In genomic region chr2:113123731-113124130, GRCh38 we compare ENCODE assay signal across 25 cellular contexts. TPM values are rescaled to one million over a fixed set of nuclear protein-coding genes. Genes with fewer than 3 reads are reported as not detected.
A peak's percentile ranks its signal among the peaks of the same experiment; 100 is the strongest.
DNase-seq lines count a peak whose midpoint lies in the region; ATAC-seq and TF ChIP-seq lines count a peak whose summit lies in the region.
"Had no signal": no experiment of that assay in that cellular context is flagged by ENCODE, and none has a peak within 500 bp of the region (broad histone marks: within the 10 kb centered on the region; RNA-seq: fewer than 3 reads in every experiment).

No MANE protein-coding gene starts in this region.

- intact Hi-C loops in spleen (cut with DNase I; ENCODE audit: low total_unique reads) = no loop called here

- no peaks in the 10 kb centered on the region for H3K36me3 ChIP-seq in spleen

- H3K27me3 ChIP-seq in spleen (replicated peaks in 1 of 7) = peaks cover 0 to 5% (median 0%) of the 10 kb centered on the region in 7 donors

- WGBS in spleen, 5 donors = 40 to 67% (median 56%) methylated on average over 3 of the region's 3 CpGs

- H3K27me3 Mint-ChIP-seq in activated T-cell treated with anti-CD3 and anti-CD28 coated beads, Interleukin-2, amount 50 U/mL, for 72 hours (ENCODE audit: low read depth) = peaks cover 11% of the 10 kb centered on the region
- peaks cover 4% of the 10 kb centered on the region for H3K27me3 Mint-ChIP-seq in activated T-cell treated with anti-CD3 and anti-CD28 coated beads, Interleukin-2, amount 50 U/mL, for 4 hours (ENCODE audit: low read depth)
- no peaks in the 10 kb centered on the region for H3K27me3 Mint-ChIP-seq in activated T-helper 17 cell treated with anti-CD3 and anti-CD28 coated beads, Interleukin-2, amount 50 U/mL, for 72 hours
- H3K27me3 Mint-ChIP-seq: memory B cell had no signal

- no peaks in the 10 kb centered on the region for H3K9me3 Mint-ChIP-seq in activated T-cell treated with anti-CD3 and anti-CD28 coated beads, Interleukin-2, amount 50 U/mL, for 72 hours
- H3K9me3 Mint-ChIP-seq in activated T-cell treated with anti-CD3 and anti-CD28 coated beads, Interleukin-2, amount 50 U/mL, for 4 hours = no peaks in the 10 kb centered on the region
- no peaks in the 10 kb centered on the region for H3K9me3 Mint-ChIP-seq in activated T-helper 17 cell treated with anti-CD3 and anti-CD28 coated beads, Interleukin-2, amount 50 U/mL, for 72 hours
- H3K9me3 Mint-ChIP-seq: CD8-positive, alpha-beta memory T cell; effector memory CD8-positive, alpha-beta T cell; nephron; type B pancreatic cell had no signal

- H3K9me3 ChIP-seq in spleen = no peaks in the 10 kb centered on the region
- H3K9me3 ChIP-seq: psoas muscle had no signal

- no peak for ATAC-seq in activated T-cell treated with anti-CD3 and anti-CD28 coated beads, Interleukin-2, amount 50 U/mL, for 72 hours (replicated peaks in 1 of 2)
- ATAC-seq in activated T-cell treated with anti-CD3 and anti-CD28 coated beads, Interleukin-2, amount 50 U/mL, for 4 hours = no peak
- peak; percentile 5 for ATAC-seq in HG03196 (IDR thresholded peaks at IDR 0.05; ENCODE audit: unreplicated experiment)
- ATAC-seq in activated T-helper 17 cell treated with anti-CD3 and anti-CD28 coated beads, Interleukin-2, amount 50 U/mL, for 72 hours (replicated peaks) = no peak
- ATAC-seq: effector memory CD8-positive, alpha-beta T cell had no signal

- H3K4me3 Mint-ChIP-seq in activated T-cell treated with anti-CD3 and anti-CD28 coated beads, Interleukin-2, amount 50 U/mL, for 72 hours = peak overlapping the region; percentile 64 to 73
- no peak overlapping the region for H3K4me3 Mint-ChIP-seq in activated T-cell treated with anti-CD3 and anti-CD28 coated beads, Interleukin-2, amount 50 U/mL, for 4 hours
- peak overlapping the region; percentile 39 for H3K4me3 Mint-ChIP-seq in activated T-helper 17 cell treated with anti-CD3 and anti-CD28 coated beads, Interleukin-2, amount 50 U/mL, for 72 hours
- H3K4me3 Mint-ChIP-seq: CD8-positive, alpha-beta memory T cell; effector memory CD8-positive, alpha-beta T cell; memory B cell; nephron; type B pancreatic cell had no signal

- no peak overlapping the region for H3K4me3 ChIP-seq in spleen
- H3K4me3 ChIP-seq: psoas muscle, SK-N-MC had no signal

- no peak for DNase-seq in activated T-cell treated with anti-CD3 and anti-CD28 coated beads, Interleukin-2, amount 50 U/mL, for 72 hours
- DNase-seq in activated T-cell treated with anti-CD3 and anti-CD28 coated beads, Interleukin-2, amount 50 U/mL, for 4 hours = no peak
- DNase-seq in spleen (no peak), NCI-H510A (lab: John Stamatoyannopoulos, UW) (no peak), amniotic stem cell (lab: John Stamatoyannopoulos, UW) (no peak), putamen (ENCODE audit: low spot score) (no peak)
- DNase-seq: ACHN; activated CD4-positive, alpha-beta T cell treated with anti-CD3 and anti-CD28 coated beads, Interleukin-2, amount 50 U/mL, for 1 hour; activated T-cell treated with anti-CD3 and anti-CD28 coated beads, Interleukin-2, amount 50 U/mL, for 1 hour; amygdala; caudate nucleus; CD8-positive, alpha-beta memory T cell; DND-41; effector memory CD8-positive, alpha-beta T cell; NCI-H1436 treated with DMSO at 0.1 percent for 48 hours; NCI-H226; psoas muscle; stimulated activated naive CD4-positive, alpha-beta T cell had no signal

- peak overlapping the region in 6 of 8 donors; percentile 36 to 92 (median 74) for H3K27ac ChIP-seq in spleen
- H3K27ac ChIP-seq: psoas muscle, SK-N-MC had no signal

- H3K36me3 Mint-ChIP-seq in activated T-cell treated with anti-CD3 and anti-CD28 coated beads, Interleukin-2, amount 50 U/mL, for 72 hours (ENCODE audit: insufficient read depth in 2 of 2) = no peaks in the 10 kb centered on the region
- H3K36me3 Mint-ChIP-seq in activated T-cell treated with anti-CD3 and anti-CD28 coated beads, Interleukin-2, amount 50 U/mL, for 4 hours (ENCODE audit: insufficient read depth) = no peaks in the 10 kb centered on the region
- H3K36me3 Mint-ChIP-seq in activated T-helper 17 cell treated with anti-CD3 and anti-CD28 coated beads, Interleukin-2, amount 50 U/mL, for 72 hours (ENCODE audit: low read depth) = no peaks in the 10 kb centered on the region
- H3K36me3 Mint-ChIP-seq: CD8-positive, alpha-beta memory T cell; memory B cell; type B pancreatic cell had no signal

- H3K27ac Mint-ChIP-seq in activated T-cell treated with anti-CD3 and anti-CD28 coated beads, Interleukin-2, amount 50 U/mL, for 72 hours = no peak overlapping the region
- peak overlapping the region; percentile 28 for H3K27ac Mint-ChIP-seq in activated T-helper 17 cell treated with anti-CD3 and anti-CD28 coated beads, Interleukin-2, amount 50 U/mL, for 72 hours
- H3K27ac Mint-ChIP-seq: memory B cell, nephron, type B pancreatic cell had no signal

- no peak for TF ChIP-seq CTCF in spleen (IDR thresholded peaks at IDR 0.05 in 8 of 11, conservative IDR thresholded peaks at IDR 0.05 in 3 of 11)

- H3K4me1 ChIP-seq in spleen = peaks cover 0 to 48% (median 17%) of the 10 kb centered on the region in 6 donors
- H3K4me1 ChIP-seq: psoas muscle had no signal

- peaks cover 56% of the 10 kb centered on the region for H3K4me1 Mint-ChIP-seq in activated T-cell treated with anti-CD3 and anti-CD28 coated beads, Interleukin-2, amount 50 U/mL, for 72 hours (ENCODE audit: low read depth)
- H3K4me1 Mint-ChIP-seq in activated T-cell treated with anti-CD3 and anti-CD28 coated beads, Interleukin-2, amount 50 U/mL, for 4 hours (ENCODE audit: low read depth) = peaks cover 15% of the 10 kb centered on the region
- peaks cover 29% of the 10 kb centered on the region for H3K4me1 Mint-ChIP-seq in activated T-helper 17 cell treated with anti-CD3 and anti-CD28 coated beads, Interleukin-2, amount 50 U/mL, for 72 hours
- H3K4me1 Mint-ChIP-seq: nephron had no signal

- no peak for TF ChIP-seq POLR2A in spleen (IDR thresholded peaks at IDR 0.05)

RNA-seq across cellular contexts. Expression of gene IL1RN, which starts 3.7 kb away (rescaled TPM):
- total RNA-seq in activated T-cell treated with anti-CD3 and anti-CD28 coated beads, Interleukin-2, amount 50 U/mL, for 72 hours = 10 to 100 TPM; 18.5 to 44.3 TPM
- 1 to 10 TPM; 1.2 to 2.5 (median 1.8) TPM for total RNA-seq in activated T-cell treated with anti-CD3 and anti-CD28 coated beads, Interleukin-2, amount 50 U/mL, for 4 hours
- 10 to 100 TPM; 12.8 to 32.8 TPM for total RNA-seq in activated T-helper 17 cell treated with anti-CD3 and anti-CD28 coated beads, Interleukin-2, amount 50 U/mL, for 72 hours
- total RNA-seq in spleen = 10 to 100 TPM in 6 of 7 donors, 1 to 10 TPM in 1; 6.3 to 53.9 (median 21.2) TPM
- polyA plus RNA-seq in spleen = 10 to 100 TPM in 1 of 3 donors, 1 to 10 TPM in 2; 1.9 to 11.1 (median 5.9) TPM
- total RNA-seq: OCI-LY7 had no signal
- polyA plus RNA-seq: CD8-positive, alpha-beta memory T cell had no signal

RNA-seq across cellular contexts. Expression of gene PSD4, which starts 50.0 kb away (rescaled TPM):
- 100 to 1,000 TPM; 174 to 200 TPM for total RNA-seq in activated T-cell treated with anti-CD3 and anti-CD28 coated beads, Interleukin-2, amount 50 U/mL, for 72 hours
- 100 to 1,000 TPM; 155 to 172 (median 164) TPM for total RNA-seq in activated T-cell treated with anti-CD3 and anti-CD28 coated beads, Interleukin-2, amount 50 U/mL, for 4 hours
- 100 to 1,000 TPM; 300 to 503 TPM for total RNA-seq in activated T-helper 17 cell treated with anti-CD3 and anti-CD28 coated beads, Interleukin-2, amount 50 U/mL, for 72 hours
- total RNA-seq in spleen = 100 to 1,000 TPM in 4 of 7 donors, 10 to 100 TPM in 3; 73.1 to 154 (median 106) TPM
- polyA plus RNA-seq in spleen = 10 to 100 TPM; 43.9 to 75.8 (median 74.3) TPM

RNA-seq across cellular contexts. Expression of gene IL1F10, which starts 56.0 kb away (rescaled TPM):
- total RNA-seq in activated T-cell treated with anti-CD3 and anti-CD28 coated beads, Interleukin-2, amount 50 U/mL, for 72 hours = not detected
- total RNA-seq in activated T-cell treated with anti-CD3 and anti-CD28 coated beads, Interleukin-2, amount 50 U/mL, for 4 hours = not detected
- total RNA-seq in activated T-helper 17 cell treated with anti-CD3 and anti-CD28 coated beads, Interleukin-2, amount 50 U/mL, for 72 hours = not detected
- total RNA-seq in spleen = not detected
- polyA plus RNA-seq in spleen = not detected
- total RNA-seq: CD8-positive, alpha-beta memory T cell; OCI-LY7; psoas muscle had no signal
- polyA plus RNA-seq: CD8-positive, alpha-beta memory T cell; psoas muscle had no signal
